31 cellular contexts compared by ENCODE assay signal in genomic region chr3:189724366-189724765, GRCh38.
DNase-seq lines count a peak whose midpoint lies in the region; ATAC-seq and TF ChIP-seq lines count a peak whose summit lies in the region.
"Had no signal": no experiment of that assay in that cellular context is flagged by ENCODE, and none has a peak within 500 bp of the region (broad histone marks: within the 10 kb centered on the region; RNA-seq: fewer than 3 reads in every experiment).

No MANE protein-coding gene starts in this region.

- no peak overlapping the region for H3K4me3 ChIP-seq in cardiac fibroblast (replicated peaks in 1 of 2; ENCODE audit: low read depth in 2 of 2, low read length in 2 of 2)
- no peak overlapping the region for H3K4me3 ChIP-seq in foreskin fibroblast (ENCODE audit: low read depth in 1 of 2, low read length in 2 of 2)
- H3K4me3 ChIP-seq: GM12878, HAP-1, heart left ventricle, thoracic aorta, uterus had no signal

- DNase-seq in NCI-H1105 treated with DMSO at 0.1 percent for 48 hours (lab: John Stamatoyannopoulos, UW), result peak; percentile 15
- no peak for DNase-seq in NCI-H1105 (lab: John Stamatoyannopoulos, UW)
- DNase-seq in NCI-H146 treated with DMSO at 0.1 percent for 48 hours (lab: John Stamatoyannopoulos, UW; ENCODE audit: unreplicated experiment), result peak; percentile 67
- DNase-seq in cardiac fibroblast (ENCODE audit: low read depth in 2 of 2), result peak; percentile 27 to 56
- peak; percentile 48 to 71 for DNase-seq in foreskin fibroblast
- no peak for DNase-seq in NCI-H345 treated with DMSO at 0.1 percent for 48 hours (lab: John Stamatoyannopoulos, UW; ENCODE audit: unreplicated experiment)
- DNase-seq in DMS 273 (lab: John Stamatoyannopoulos, UW; ENCODE audit: unreplicated experiment), result no peak
- DNase-seq: 8988T; activated CD4-positive, alpha-beta T cell treated with anti-CD3 and anti-CD28 coated beads, Interleukin-2, amount 10 ng/mL, durations not matched to agents 24 days and 14 days; activated CD8-positive, alpha-beta memory T cell treated with anti-CD3 and anti-CD28 coated beads for 24 hours; amygdala; brain microvascular endothelial cell; Calu3; CD4-positive, CD25-positive, alpha-beta regulatory T cell; foreskin keratinocyte; heart left ventricle; KBM-7; NCI-H187 treated with DMSO at 0.1 percent for 48 hours; OCI-M1; posterior cingulate gyrus; right cardiac atrium; stimulated activated CD4-positive, alpha-beta T cell treated with anti-CD3 and anti-CD28 coated beads, Interleukin-2, amount 100 ng/mL, for 24 hours; stimulated activated CD8-positive, alpha-beta memory T cell treated with anti-CD3 and anti-CD28 coated beads, Interleukin-4, amount 100 ng/mL, for 48 hours; stimulated activated naive CD8-positive, alpha-beta T cell treated with anti-CD3 and anti-CD28 coated beads, Interleukin-15, amount 100 ng/mL, for 72 hours; T-helper 1 cell; uterus had no signal

- TF ChIP-seq CTCF in cardiac fibroblast (IDR thresholded peaks at IDR 0.05; ENCODE audit: low read depth, low read length) (no peak), foreskin fibroblast (IDR thresholded peaks at IDR 0.05; ENCODE audit: low read depth, low read length) (no peak)

- no peak for ATAC-seq in HG02798 (IDR thresholded peaks at IDR 0.05; ENCODE audit: poor library complexity, unreplicated experiment)
- ATAC-seq: foreskin keratinocyte; GM12878; heart left ventricle; right cardiac atrium; stimulated activated naive CD8-positive, alpha-beta T cell treated with anti-CD3 and anti-CD28 coated beads, Interleukin-15, amount 100 ng/mL, for 72 hours; WTC11 had no signal

Comparison
In these comparisons a context has a peak if more than half of its experiments do, and no peak if none do; other contexts are left out.
1. DNase-seq: peak in NCI-H1105 treated with DMSO at 0.1 percent for 48 hours (single experiment), NCI-H146 treated with DMSO at 0.1 percent for 48 hours (single experiment), cardiac fibroblast (2 of 2) and foreskin fibroblast (2 of 2); none in NCI-H1105 (single experiment), NCI-H345 treated with DMSO at 0.1 percent for 48 hours (single experiment) and DMS 273 (single experiment).